Comparison of ENCODE assay signal across 20 cellular contexts in genomic region chr3:54950391-54951003, GRCh38. TPM values are rescaled to one million over a fixed set of nuclear protein-coding genes. Genes with fewer than 3 reads are reported as not detected.
DNase-seq lines count a peak whose midpoint lies in the region; ATAC-seq, FAIRE-seq and TF ChIP-seq lines count a peak whose summit lies in the region.
"Had no signal": no experiment of that assay in that cellular context is flagged by ENCODE, and none has a peak within 500 bp of the region (broad histone marks: within the 10 kb centered on the region; RNA-seq: fewer than 3 reads in every experiment).

No MANE protein-coding gene starts in this region.

- TF ChIP-seq CTCF in SK-N-SH (IDR thresholded peaks at IDR 0.05) (no peak), astrocyte (IDR thresholded peaks at IDR 0.05; ENCODE audit: insufficient read depth, low read depth, low read length) (no peak), mesothelial cell of epicardium (IDR thresholded peaks at IDR 0.05; ENCODE audit: unreplicated experiment) (no peak), prostate gland (IDR thresholded peaks at IDR 0.05) (no peak)

- DNase-seq in SK-N-SH (no peak), astrocyte (ENCODE audit: low read depth) (no peak), mesothelial cell of epicardium (ENCODE audit: low spot score in 2 of 2, unreplicated experiment in 2 of 2) (no peak), prostate gland (ENCODE audit: low spot score) (peak; percentile 28), left colon (no peak), SW480 (ENCODE audit: low spot score) (no peak)
- no peak for DNase-seq in activated naive CD8-positive, alpha-beta T cell treated with anti-CD3 and anti-CD28 coated beads for 36 hours
- DNase-seq: AML-193, GM23248, NCI-H748 treated with DMSO at 0.1 percent for 48 hours, Right ventricle myocardium superior had no signal

- H3K27me3 ChIP-seq in SK-N-SH (ENCODE audit: insufficient read depth) = no peaks in the 10 kb centered on the region
- no peaks in the 10 kb centered on the region for H3K27me3 ChIP-seq in astrocyte (ENCODE audit: insufficient read depth, low read length)
- H3K27me3 ChIP-seq in prostate gland (replicated peaks; ENCODE audit: insufficient read depth) = no peaks in the 10 kb centered on the region

- H3K27ac Mint-ChIP-seq in astrocyte (ENCODE audit: unreplicated experiment) = peak overlapping the region; percentile 60
- peak overlapping the region; percentile 85 for H3K27ac Mint-ChIP-seq in mesothelial cell of epicardium
- no peak overlapping the region for H3K27ac Mint-ChIP-seq in activated naive CD8-positive, alpha-beta T cell treated with anti-CD3 and anti-CD28 coated beads for 36 hours

- H3K4me3 Mint-ChIP-seq in astrocyte (ENCODE audit: unreplicated experiment) (no peak overlapping the region), mesothelial cell of epicardium (no peak overlapping the region)
- no peak overlapping the region for H3K4me3 Mint-ChIP-seq in activated naive CD8-positive, alpha-beta T cell treated with anti-CD3 and anti-CD28 coated beads for 36 hours

- no peak for TF ChIP-seq EP300 in SK-N-SH (IDR thresholded peaks at IDR 0.05; ENCODE audit: borderline replicate concordance in 1 of 2, low read depth in 1 of 2, low read length in 1 of 2)

- no peaks in the 10 kb centered on the region for H3K9me2 ChIP-seq in SK-N-SH

- H3K9me3 ChIP-seq in SK-N-SH (no peaks in the 10 kb centered on the region), astrocyte (ENCODE audit: insufficient read depth, low read depth, low read length) (no peaks in the 10 kb centered on the region), prostate gland (no peaks in the 10 kb centered on the region)

- H4K20me1 ChIP-seq in SK-N-SH (ENCODE audit: insufficient read depth) = no peaks in the 10 kb centered on the region
- no peaks in the 10 kb centered on the region for H4K20me1 ChIP-seq in astrocyte (ENCODE audit: insufficient read depth, low read length)

- H3K36me3 Mint-ChIP-seq in astrocyte (ENCODE audit: low read depth, unreplicated experiment) (no peaks in the 10 kb centered on the region), mesothelial cell of epicardium (no peaks in the 10 kb centered on the region)
- H3K36me3 Mint-ChIP-seq in activated naive CD8-positive, alpha-beta T cell treated with anti-CD3 and anti-CD28 coated beads for 36 hours = no peaks in the 10 kb centered on the region

- H3K79me2 ChIP-seq in SK-N-SH (ENCODE audit: insufficient read depth) (no peaks in the 10 kb centered on the region), astrocyte (ENCODE audit: insufficient read depth, low read length) (no peaks in the 10 kb centered on the region)

- no peak for FAIRE-seq in astrocyte (lab: Jason Lieb, UNC)
- FAIRE-seq: D721Med, G401.6, RCC 7860 had no signal

- H3K27me3 Mint-ChIP-seq in astrocyte (ENCODE audit: low read depth, unreplicated experiment) (peaks cover 15% of the 10 kb centered on the region), mesothelial cell of epicardium (ENCODE audit: low read depth) (no peaks in the 10 kb centered on the region)
- no peaks in the 10 kb centered on the region for H3K27me3 Mint-ChIP-seq in activated naive CD8-positive, alpha-beta T cell treated with anti-CD3 and anti-CD28 coated beads for 36 hours

- intact Hi-C loops in prostate gland (cut with DNase I) (loop anchor here (5.0 to 10.0 kb wide), 4 partner anchors 58 to 774 kb away; no protein-coding TSS in a partner anchor), left colon (cut with DNase I, micrococcal nuclease) (no loop called here)

- ATAC-seq in SK-N-SH treated with all-trans-retinoic acid at 6 μM for 48 hours = no peak
- ATAC-seq in left colon = no peak
- ATAC-seq: HCT116 had no signal

- POLR2A ChIA-PET in SK-N-SH (lab: Yijun Ruan, JAX) = no interaction called here

- H3K4me2 ChIP-seq in SK-N-SH (no peak overlapping the region), astrocyte (ENCODE audit: low read length) (no peak overlapping the region)

- WGBS in SK-N-SH (ENCODE audit: low lambda C conversion rate) = 85% methylated on average over 7 of the region's 7 CpGs
- 15% methylated on average over 7 of the region's 7 CpGs for WGBS in prostate gland

- H3K4me1 ChIP-seq in SK-N-SH (ENCODE audit: control insufficient read depth in 1 of 2, insufficient read depth in 2 of 2, low read depth in 1 of 2, low read length in 1 of 2) = peaks cover 9 to 29% of the 10 kb centered on the region in 2 experiments; a peak in 3 of 4 replicates
- peaks cover 37% of the 10 kb centered on the region for H3K4me1 ChIP-seq in astrocyte (ENCODE audit: insufficient read depth, low read length)
- H3K4me1 ChIP-seq in prostate gland (replicated peaks) = no peaks in the 10 kb centered on the region

- H3K9me3 Mint-ChIP-seq in astrocyte (ENCODE audit: unreplicated experiment) = peaks cover 2% of the 10 kb centered on the region
- no peaks in the 10 kb centered on the region for H3K9me3 Mint-ChIP-seq in mesothelial cell of epicardium
- H3K9me3 Mint-ChIP-seq in activated naive CD8-positive, alpha-beta T cell treated with anti-CD3 and anti-CD28 coated beads for 36 hours = no peaks in the 10 kb centered on the region

- H3K4me3 ChIP-seq in SK-N-SH (ENCODE audit: low read depth in 2 of 2, low read length in 1 of 2) = no peak overlapping the region
- H3K4me3 ChIP-seq in astrocyte (ENCODE audit: insufficient read depth, low read depth, low read length) = no peak overlapping the region
- H3K4me3 ChIP-seq in prostate gland = no peak overlapping the region
- H3K4me3 ChIP-seq: GM23248 had no signal

- H3K4me1 Mint-ChIP-seq in astrocyte (ENCODE audit: low read depth, unreplicated experiment) (peaks cover 32% of the 10 kb centered on the region), mesothelial cell of epicardium (peaks cover 50% of the 10 kb centered on the region)
- no peaks in the 10 kb centered on the region for H3K4me1 Mint-ChIP-seq in activated naive CD8-positive, alpha-beta T cell treated with anti-CD3 and anti-CD28 coated beads for 36 hours

- H3F3A ChIP-seq in SK-N-SH (replicated peaks; ENCODE audit: insufficient read depth) = no peaks in the 10 kb centered on the region

- H3K9ac ChIP-seq in SK-N-SH (peak overlapping the region; percentile 13; the same call in 1 of the 2 replicates), astrocyte (ENCODE audit: low read length) (peak overlapping the region; percentile 26)

- H3K36me3 ChIP-seq in SK-N-SH (replicated peaks in 1 of 2; ENCODE audit: control insufficient read depth in 1 of 2, insufficient read depth in 2 of 2, low read length in 1 of 2) = no peaks in the 10 kb centered on the region
- H3K36me3 ChIP-seq in astrocyte (ENCODE audit: insufficient read depth, low read length) = no peaks in the 10 kb centered on the region
- no peaks in the 10 kb centered on the region for H3K36me3 ChIP-seq in prostate gland

- CTCF ChIA-PET in SK-N-SH (lab: Yijun Ruan, JAX) = interaction anchor here (0.8 to 0.9 kb wide), 2 partner anchors 21 to 95 kb away, joined by 3 read pairs; no protein-coding TSS in a partner anchor

- TF ChIP-seq RAD21 in SK-N-SH (IDR thresholded peaks at IDR 0.05; ENCODE audit: low read length) = no peak

- H3K27ac ChIP-seq in SK-N-SH (ENCODE audit: low read depth in 2 of 2, low read length in 1 of 2) (peak overlapping the region in 1 of 2 experiments; percentile 60; a peak in 1 of 4 replicates), astrocyte (ENCODE audit: low read depth, low read length) (peak overlapping the region; percentile 9), prostate gland (no peak overlapping the region)
- H3K27ac ChIP-seq: 22Rv1, C4-2B, GM23248 had no signal

- H2AFZ ChIP-seq in SK-N-SH (ENCODE audit: low read depth) = 0 out of 2 replicates have a peak overlapping the region, but pooled peaks have one; percentile 42
- no peak overlapping the region for H2AFZ ChIP-seq in astrocyte (ENCODE audit: low read depth, low read length)

- TF ChIP-seq POLR2A in prostate gland (IDR thresholded peaks at IDR 0.05) = no peak

TF ChIP-seq in SK-N-SH, 30 proteins besides CTCF, POLR2A, EP300 and RAD21 (continues in another document):
- TF ChIP-seq ELF1 (IDR thresholded peaks at IDR 0.05) (no peak), TAF1 (IDR thresholded peaks at IDR 0.05; ENCODE audit: borderline replicate concordance, low read depth, low read length) (no peak), TCF12 (IDR thresholded peaks at IDR 0.05) (no peak), IRF3 (IDR thresholded peaks at IDR 0.05; ENCODE audit: low read depth, low read length) (no peak), RFX5 (IDR thresholded peaks at IDR 0.05; ENCODE audit: low read length) (no peak), FOXM1 (IDR thresholded peaks at IDR 0.05; ENCODE audit: low read depth) (no peak)

TF ChIP-seq in SK-N-SH treated with all-trans-retinoic acid at 6 μM for 48 hours, 23 proteins besides CTCF, POLR2A, EP300 and RAD21 (continues in another document):
- TF ChIP-seq PATZ1 (CRISPR knock-in tag; IDR thresholded peaks at IDR 0.05; ENCODE audit: borderline replicate concordance) = no peak

RNA-seq across cellular contexts. Expression of gene LRTM1, which starts 22.6 kb away (rescaled TPM):
- 0.03 TPM in 1 of 2 replicates, not detected in the other for polyA plus RNA-seq in SK-N-SH (2012; rRNA removed)
- polyA plus RNA-seq in SK-N-SH (2012; cell fraction: cytosol; rRNA removed) = not detected in 2 replicates
- polyA plus RNA-seq in SK-N-SH (2012; cell fraction: nucleus; rRNA removed) = not detected in 2 replicates
- total RNA-seq in astrocyte (not detected in 2 replicates), mesothelial cell of epicardium (not detected in 3 replicates), prostate gland (1 to 10 TPM in 1 of 2 donors, not detected in 1; 2.0 TPM), left colon (not detected)
- not detected for total RNA-seq in activated naive CD8-positive, alpha-beta T cell treated with anti-CD3 and anti-CD28 coated beads for 36 hours
- total RNA-seq: GM23248, LHCN-M2, OCI-LY7, Right ventricle myocardium superior had no signal
- polyA plus RNA-seq: GM23248 had no signal
